In genomic region chr2:148926291-148926961, GRCh38 we compare ENCODE assay signal across 8 cellular contexts. TPM values are rescaled to one million over a fixed set of nuclear protein-coding genes. Genes with fewer than 3 reads are reported as not detected.
DNase-seq lines count a peak whose midpoint lies in the region; ATAC-seq and TF ChIP-seq lines count a peak whose summit lies in the region.

No MANE protein-coding gene starts in this region.

- DNase-seq in activated T-cell treated with anti-CD3 and anti-CD28 coated beads for 1 hour (ENCODE audit: low read depth) = peak; percentile 19
- no peak for DNase-seq in activated T-cell treated with anti-CD3 and anti-CD28 coated beads for 4 hours
- DNase-seq in NOMO-1 (lab: John Stamatoyannopoulos, UW; ENCODE audit: unreplicated experiment in 2 of 2) = peak; percentile 59 to 76
- peak; percentile 57 to 58 for DNase-seq in activated T-cell treated with anti-CD3 and anti-CD28 coated beads, Interleukin-2, amount 50 U/mL, for 72 hours
- DNase-seq in foreskin keratinocyte = no peak
- DNase-seq in posterior cingulate gyrus = peak; percentile 48 to 95 (median 65)
- no peak for DNase-seq in posterior vena cava (ENCODE audit: low spot score)

- no peaks in the 10 kb centered on the region for H3K36me3 Mint-ChIP-seq in activated T-cell treated with anti-CD3 and anti-CD28 coated beads, Interleukin-2, amount 50 U/mL, for 72 hours (ENCODE audit: insufficient read depth in 2 of 2)

- H3K27ac Mint-ChIP-seq in activated T-cell treated with anti-CD3 and anti-CD28 coated beads, Interleukin-2, amount 50 U/mL, for 72 hours = peak overlapping the region; percentile 95

- peak; percentile 58 for TF ChIP-seq CTCF in foreskin keratinocyte (conservative IDR thresholded peaks at IDR 0.05)

- H3K27ac ChIP-seq in foreskin keratinocyte = no peak overlapping the region

- peaks cover 3% of the 10 kb centered on the region for H3K27me3 ChIP-seq in foreskin keratinocyte

- intact Hi-C loops in posterior cingulate gyrus (cut with DNase I) = no loop called here
- intact Hi-C loops in posterior vena cava (cut with DNase I) = loop anchor here in 1 of 2 donors (5.0 kb wide), 1 partner anchor 1739 kb away; no protein-coding TSS in a partner anchor

- peak; percentile 86 for ATAC-seq in HG02763 (IDR thresholded peaks at IDR 0.05; ENCODE audit: unreplicated experiment)
- ATAC-seq in activated T-cell treated with anti-CD3 and anti-CD28 coated beads, Interleukin-2, amount 50 U/mL, for 72 hours (replicated peaks in 1 of 2) = peak; percentile 81 to 84
- no peak for ATAC-seq in foreskin keratinocyte

- no peaks in the 10 kb centered on the region for H3K4me1 ChIP-seq in foreskin keratinocyte

- no peaks in the 10 kb centered on the region for H3K27me3 Mint-ChIP-seq in activated T-cell treated with anti-CD3 and anti-CD28 coated beads, Interleukin-2, amount 50 U/mL, for 72 hours (ENCODE audit: low read depth)

- H3K4me1 Mint-ChIP-seq in activated T-cell treated with anti-CD3 and anti-CD28 coated beads, Interleukin-2, amount 50 U/mL, for 72 hours (ENCODE audit: low read depth) = peaks cover 17% of the 10 kb centered on the region

- H3K9me3 Mint-ChIP-seq in activated T-cell treated with anti-CD3 and anti-CD28 coated beads, Interleukin-2, amount 50 U/mL, for 72 hours = no peaks in the 10 kb centered on the region

- peak overlapping the region; percentile 80 to 96 for H3K4me3 Mint-ChIP-seq in activated T-cell treated with anti-CD3 and anti-CD28 coated beads, Interleukin-2, amount 50 U/mL, for 72 hours

RNA-seq across cellular contexts. Expression of gene KIF5C, which starts 51.4 kb away (rescaled TPM):
- 10 to 100 TPM; 23.9 to 29.1 TPM for total RNA-seq in activated T-cell treated with anti-CD3 and anti-CD28 coated beads, Interleukin-2, amount 50 U/mL, for 72 hours
- 0.07 and 0.11 TPM in 2 replicates for total RNA-seq in foreskin keratinocyte
- 0.02 and 0.04 TPM in 2 replicates for polyA plus RNA-seq in foreskin keratinocyte
- 1 to 10 TPM in 1 of 2 donors, under 1 TPM in 1; 0.95 to 1.3 TPM for total RNA-seq in posterior vena cava

Comparison
In these comparisons a context has a peak if more than half of its experiments do, and no peak if none do; other contexts are left out.
1. DNase-seq: peak in activated T-cell treated with anti-CD3 and anti-CD28 coated beads for 1 hour (single experiment), NOMO-1 (2 of 2), activated T-cell treated with anti-CD3 and anti-CD28 coated beads, Interleukin-2, amount 50 U/mL, for 72 hours (2 of 2) and posterior cingulate gyrus (10 of 10); none in activated T-cell treated with anti-CD3 and anti-CD28 coated beads for 4 hours (single experiment), foreskin keratinocyte (0 of 2) and posterior vena cava (single experiment).
2. RNA of gene KIF5C, which starts 51.4 kb away (total RNA-seq): 23.9 to 29.1 TPM in activated T-cell treated with anti-CD3 and anti-CD28 coated beads, Interleukin-2, amount 50 U/mL, for 72 hours; 0.95 to 1.3 TPM in posterior vena cava and 0.07 to 0.11 TPM in foreskin keratinocyte; every median in the first group is over 10 times any median in the second.